1 cellular context compared by ENCODE assay signal in the genomic region with DNA sequence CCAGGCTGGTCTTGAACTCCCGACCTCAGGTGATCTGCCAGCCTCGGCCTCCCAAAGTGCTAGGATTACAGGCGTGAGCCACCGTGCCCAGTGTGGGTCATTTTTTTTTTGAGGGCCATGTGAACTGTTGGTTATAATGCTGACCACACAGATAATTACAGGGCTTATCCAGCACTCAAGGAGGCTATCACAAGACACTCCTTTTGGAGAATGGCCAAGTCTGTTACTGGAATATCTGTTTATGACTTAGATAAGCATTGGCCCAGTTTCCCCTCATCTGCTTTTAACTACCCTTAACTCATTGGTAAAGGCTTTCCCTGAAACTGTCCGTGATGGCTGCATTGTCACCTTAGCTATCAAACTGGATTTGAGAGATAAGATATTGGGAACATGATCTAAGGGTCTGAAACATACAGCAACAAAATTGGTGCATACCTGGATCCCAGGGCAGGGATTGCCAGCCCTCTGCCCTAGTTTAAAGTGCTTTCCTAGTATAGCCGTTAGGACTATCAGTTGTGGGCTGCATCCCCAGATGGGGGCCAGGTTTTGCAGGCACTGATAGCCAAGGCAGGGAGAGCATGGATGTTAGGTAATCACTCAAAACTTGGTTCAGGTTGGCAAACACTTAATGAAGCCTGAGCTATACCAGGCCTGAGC.
TF ChIP-seq lines count a peak whose summit lies in the region.

No MANE protein-coding gene starts in this region.

TF ChIP-seq in K562, 482 proteins besides CTCF, POLR2A, EP300 and RAD21 (continued from another document and continues in another):
- TF ChIP-seq, protein P1, sequence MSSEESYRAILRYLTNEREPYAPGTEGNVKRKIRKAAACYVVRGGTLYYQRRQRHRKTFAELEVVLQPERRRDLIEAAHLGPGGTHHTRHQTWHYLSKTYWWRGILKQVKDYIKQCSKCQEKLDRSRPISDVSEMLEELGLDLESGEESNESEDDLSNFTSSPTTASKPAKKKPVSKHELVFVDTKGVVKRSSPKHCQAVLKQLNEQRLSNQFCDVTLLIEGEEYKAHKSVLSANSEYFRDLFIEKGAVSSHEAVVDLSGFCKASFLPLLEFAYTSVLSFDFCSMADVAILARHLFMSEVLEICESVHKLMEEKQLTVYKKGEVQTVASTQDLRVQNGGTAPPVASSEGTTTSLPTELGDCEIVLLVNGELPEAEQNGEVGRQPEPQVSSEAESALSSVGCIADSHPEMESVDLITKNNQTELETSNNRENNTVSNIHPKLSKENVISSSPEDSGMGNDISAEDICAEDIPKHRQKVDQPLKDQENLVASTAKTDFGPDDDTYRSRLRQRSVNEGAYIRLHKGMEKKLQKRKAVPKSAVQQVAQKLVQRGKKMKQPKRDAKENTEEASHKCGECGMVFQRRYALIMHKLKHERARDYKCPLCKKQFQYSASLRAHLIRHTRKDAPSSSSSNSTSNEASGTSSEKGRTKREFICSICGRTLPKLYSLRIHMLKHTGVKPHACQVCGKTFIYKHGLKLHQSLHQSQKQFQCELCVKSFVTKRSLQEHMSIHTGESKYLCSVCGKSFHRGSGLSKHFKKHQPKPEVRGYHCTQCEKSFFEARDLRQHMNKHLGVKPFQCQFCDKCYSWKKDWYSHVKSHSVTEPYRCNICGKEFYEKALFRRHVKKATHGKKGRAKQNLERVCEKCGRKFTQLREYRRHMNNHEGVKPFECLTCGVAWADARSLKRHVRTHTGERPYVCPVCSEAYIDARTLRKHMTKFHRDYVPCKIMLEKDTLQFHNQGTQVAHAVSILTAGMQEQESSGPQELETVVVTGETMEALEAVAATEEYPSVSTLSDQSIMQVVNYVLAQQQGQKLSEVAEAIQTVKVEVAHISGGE (CRISPR knock-in tag; IDR thresholded peaks at IDR 0.05): peak in 1 of 3 experiments; percentile 59; a peak in 2 of 6 replicates
- no peak for TF ChIP-seq OTX1 (CRISPR knock-in tag; IDR thresholded peaks at IDR 0.05)
- TF ChIP-seq ZEB2 (IDR thresholded peaks at IDR 0.05): peak; percentile 65; the same call in 1 of the 2 replicates
- TF ChIP-seq, protein P2, sequence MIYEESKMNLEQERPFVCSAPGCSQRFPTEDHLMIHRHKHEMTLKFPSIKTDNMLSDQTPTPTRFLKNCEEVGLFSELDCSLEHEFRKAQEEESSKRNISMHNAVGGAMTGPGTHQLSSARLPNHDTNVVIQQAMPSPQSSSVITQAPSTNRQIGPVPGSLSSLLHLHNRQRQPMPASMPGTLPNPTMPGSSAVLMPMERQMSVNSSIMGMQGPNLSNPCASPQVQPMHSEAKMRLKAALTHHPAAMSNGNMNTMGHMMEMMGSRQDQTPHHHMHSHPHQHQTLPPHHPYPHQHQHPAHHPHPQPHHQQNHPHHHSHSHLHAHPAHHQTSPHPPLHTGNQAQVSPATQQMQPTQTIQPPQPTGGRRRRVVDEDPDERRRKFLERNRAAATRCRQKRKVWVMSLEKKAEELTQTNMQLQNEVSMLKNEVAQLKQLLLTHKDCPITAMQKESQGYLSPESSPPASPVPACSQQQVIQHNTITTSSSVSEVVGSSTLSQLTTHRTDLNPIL (CRISPR knock-in tag; IDR thresholded peaks at IDR 0.05): no peak
- peak; percentile 68; the same call in 1 of the 2 replicates for TF ChIP-seq FOXM1 (IDR thresholded peaks at IDR 0.05; ENCODE audit: low read depth)
- no peak for TF ChIP-seq FOXM1 (CRISPR knock-in tag; IDR thresholded peaks at IDR 0.05; ENCODE audit: low read depth)
- peak in 1 of 2 experiments; percentile 79; a peak in 2 of 4 replicates for TF ChIP-seq HDAC1 (IDR thresholded peaks at IDR 0.05)
- TF ChIP-seq, protein P3, sequence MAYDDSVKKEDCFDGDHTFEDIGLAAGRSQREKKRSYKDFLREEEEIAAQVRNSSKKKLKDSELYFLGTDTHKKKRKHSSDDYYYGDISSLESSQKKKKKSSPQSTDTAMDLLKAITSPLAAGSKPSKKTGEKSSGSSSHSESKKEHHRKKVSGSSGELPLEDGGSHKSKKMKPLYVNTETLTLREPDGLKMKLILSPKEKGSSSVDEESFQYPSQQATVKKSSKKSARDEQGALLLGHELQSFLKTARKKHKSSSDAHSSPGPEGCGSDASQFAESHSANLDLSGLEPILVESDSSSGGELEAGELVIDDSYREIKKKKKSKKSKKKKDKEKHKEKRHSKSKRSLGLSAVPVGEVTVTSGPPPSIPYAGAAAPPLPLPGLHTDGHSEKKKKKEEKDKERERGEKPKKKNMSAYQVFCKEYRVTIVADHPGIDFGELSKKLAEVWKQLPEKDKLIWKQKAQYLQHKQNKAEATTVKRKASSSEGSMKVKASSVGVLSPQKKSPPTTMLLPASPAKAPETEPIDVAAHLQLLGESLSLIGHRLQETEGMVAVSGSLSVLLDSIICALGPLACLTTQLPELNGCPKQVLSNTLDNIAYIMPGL (CRISPR knock-in tag; IDR thresholded peaks at IDR 0.05): no peak
- TF ChIP-seq C11orf30 (IDR thresholded peaks at IDR 0.05; ENCODE audit: low read depth): peak; percentile 97
- peak; percentile 93 for TF ChIP-seq ARID1B (IDR thresholded peaks at IDR 0.05)
- TF ChIP-seq KAT7 (CRISPR knock-in tag; IDR thresholded peaks at IDR 0.05; ENCODE audit: borderline replicate concordance): no peak
- 0 out of 2 replicates have a peak, but pooled peaks have one; percentile 20 for TF ChIP-seq RAD51 (IDR thresholded peaks at IDR 0.05; ENCODE audit: borderline replicate concordance, low read depth)
- TF ChIP-seq TCFL5 (CRISPR knock-in tag; conservative IDR thresholded peaks at IDR 0.05): no peak
- no peak for TF ChIP-seq NFATC3 (IDR thresholded peaks at IDR 0.05)
- peak; percentile 3; the same call in 1 of the 2 replicates for TF ChIP-seq HEY1 (CRISPR knock-in tag; IDR thresholded peaks at IDR 0.05; ENCODE audit: borderline replicate concordance)
- TF ChIP-seq NR3C1 (CRISPR knock-in tag; IDR thresholded peaks at IDR 0.05): no peak
- TF ChIP-seq SP1 (CRISPR knock-in tag; IDR thresholded peaks at IDR 0.05): 0 out of 2 replicates have a peak, but pooled peaks have one; percentile 7
- TF ChIP-seq GATAD2B (IDR thresholded peaks at IDR 0.05; ENCODE audit: borderline replicate concordance): peak; percentile 61; the same call in 1 of the 2 replicates
- peak; percentile 98 for TF ChIP-seq ZNF316 (IDR thresholded peaks at IDR 0.05)
- no peak for TF ChIP-seq ZNF41 (CRISPR knock-in tag; conservative IDR thresholded peaks at IDR 0.05)
- TF ChIP-seq CBFA2T3 (IDR thresholded peaks at IDR 0.05): peak; percentile 94
- TF ChIP-seq ILK (tag; IDR thresholded peaks at IDR 0.05; ENCODE audit: borderline replicate concordance, low read depth): no peak
- no peak for TF ChIP-seq ZNF75A (CRISPR knock-in tag; IDR thresholded peaks at IDR 0.05)
- TF ChIP-seq, protein P4, sequence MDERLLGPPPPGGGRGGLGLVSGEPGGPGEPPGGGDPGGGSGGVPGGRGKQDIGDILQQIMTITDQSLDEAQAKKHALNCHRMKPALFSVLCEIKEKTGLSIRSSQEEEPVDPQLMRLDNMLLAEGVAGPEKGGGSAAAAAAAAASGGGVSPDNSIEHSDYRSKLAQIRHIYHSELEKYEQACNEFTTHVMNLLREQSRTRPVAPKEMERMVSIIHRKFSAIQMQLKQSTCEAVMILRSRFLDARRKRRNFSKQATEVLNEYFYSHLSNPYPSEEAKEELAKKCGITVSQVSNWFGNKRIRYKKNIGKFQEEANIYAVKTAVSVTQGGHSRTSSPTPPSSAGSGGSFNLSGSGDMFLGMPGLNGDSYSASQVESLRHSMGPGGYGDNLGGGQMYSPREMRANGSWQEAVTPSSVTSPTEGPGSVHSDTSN (CRISPR knock-in tag; IDR thresholded peaks at IDR 0.05; ENCODE audit: low read depth): no peak
- TF ChIP-seq, protein P4 (tag; conservative IDR thresholded peaks at IDR 0.05; ENCODE audit: low read depth): no peak; the same call in 1 of the 2 replicates
- TF ChIP-seq ZNF282 (CRISPR knock-in tag; IDR thresholded peaks at IDR 0.05): no peak
- TF ChIP-seq ETV5 (CRISPR knock-in tag; IDR thresholded peaks at IDR 0.05; ENCODE audit: low read depth): no peak
- TF ChIP-seq MAFK (IDR thresholded peaks at IDR 0.05; ENCODE audit: low read length): peak; percentile 80
- TF ChIP-seq, protein P5, sequence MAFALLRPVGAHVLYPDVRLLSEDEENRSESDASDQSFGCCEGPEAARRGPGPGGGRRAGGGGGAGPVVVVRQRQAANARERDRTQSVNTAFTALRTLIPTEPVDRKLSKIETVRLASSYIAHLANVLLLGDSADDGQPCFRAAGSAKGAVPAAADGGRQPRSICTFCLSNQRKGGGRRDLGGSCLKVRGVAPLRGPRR (CRISPR knock-in tag; IDR thresholded peaks at IDR 0.05): no peak
- 0 out of 2 replicates have a peak, but pooled peaks have one; percentile 41 for TF ChIP-seq SNIP1 (IDR thresholded peaks at IDR 0.05; ENCODE audit: low read depth)
- TF ChIP-seq SAFB (IDR thresholded peaks at IDR 0.05; ENCODE audit: borderline replicate concordance, low read depth, low read length): no peak
- TF ChIP-seq, protein P6, sequence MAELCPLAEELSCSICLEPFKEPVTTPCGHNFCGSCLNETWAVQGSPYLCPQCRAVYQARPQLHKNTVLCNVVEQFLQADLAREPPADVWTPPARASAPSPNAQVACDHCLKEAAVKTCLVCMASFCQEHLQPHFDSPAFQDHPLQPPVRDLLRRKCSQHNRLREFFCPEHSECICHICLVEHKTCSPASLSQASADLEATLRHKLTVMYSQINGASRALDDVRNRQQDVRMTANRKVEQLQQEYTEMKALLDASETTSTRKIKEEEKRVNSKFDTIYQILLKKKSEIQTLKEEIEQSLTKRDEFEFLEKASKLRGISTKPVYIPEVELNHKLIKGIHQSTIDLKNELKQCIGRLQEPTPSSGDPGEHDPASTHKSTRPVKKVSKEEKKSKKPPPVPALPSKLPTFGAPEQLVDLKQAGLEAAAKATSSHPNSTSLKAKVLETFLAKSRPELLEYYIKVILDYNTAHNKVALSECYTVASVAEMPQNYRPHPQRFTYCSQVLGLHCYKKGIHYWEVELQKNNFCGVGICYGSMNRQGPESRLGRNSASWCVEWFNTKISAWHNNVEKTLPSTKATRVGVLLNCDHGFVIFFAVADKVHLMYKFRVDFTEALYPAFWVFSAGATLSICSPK (IDR thresholded peaks at IDR 0.05; ENCODE audit: borderline replicate concordance): no peak
- peak in 1 of 2 experiments; percentile 97; a peak in 2 of 4 replicates for TF ChIP-seq RCOR1 (IDR thresholded peaks at IDR 0.05; ENCODE audit: borderline replicate concordance in 1 of 2, low read depth in 2 of 2, low read length in 2 of 2)
- TF ChIP-seq, protein P7, sequence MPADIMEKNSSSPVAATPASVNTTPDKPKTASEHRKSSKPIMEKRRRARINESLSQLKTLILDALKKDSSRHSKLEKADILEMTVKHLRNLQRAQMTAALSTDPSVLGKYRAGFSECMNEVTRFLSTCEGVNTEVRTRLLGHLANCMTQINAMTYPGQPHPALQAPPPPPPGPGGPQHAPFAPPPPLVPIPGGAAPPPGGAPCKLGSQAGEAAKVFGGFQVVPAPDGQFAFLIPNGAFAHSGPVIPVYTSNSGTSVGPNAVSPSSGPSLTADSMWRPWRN (IDR thresholded peaks at IDR 0.05; ENCODE audit: low read depth): peak; percentile 95
- TF ChIP-seq, protein P8, sequence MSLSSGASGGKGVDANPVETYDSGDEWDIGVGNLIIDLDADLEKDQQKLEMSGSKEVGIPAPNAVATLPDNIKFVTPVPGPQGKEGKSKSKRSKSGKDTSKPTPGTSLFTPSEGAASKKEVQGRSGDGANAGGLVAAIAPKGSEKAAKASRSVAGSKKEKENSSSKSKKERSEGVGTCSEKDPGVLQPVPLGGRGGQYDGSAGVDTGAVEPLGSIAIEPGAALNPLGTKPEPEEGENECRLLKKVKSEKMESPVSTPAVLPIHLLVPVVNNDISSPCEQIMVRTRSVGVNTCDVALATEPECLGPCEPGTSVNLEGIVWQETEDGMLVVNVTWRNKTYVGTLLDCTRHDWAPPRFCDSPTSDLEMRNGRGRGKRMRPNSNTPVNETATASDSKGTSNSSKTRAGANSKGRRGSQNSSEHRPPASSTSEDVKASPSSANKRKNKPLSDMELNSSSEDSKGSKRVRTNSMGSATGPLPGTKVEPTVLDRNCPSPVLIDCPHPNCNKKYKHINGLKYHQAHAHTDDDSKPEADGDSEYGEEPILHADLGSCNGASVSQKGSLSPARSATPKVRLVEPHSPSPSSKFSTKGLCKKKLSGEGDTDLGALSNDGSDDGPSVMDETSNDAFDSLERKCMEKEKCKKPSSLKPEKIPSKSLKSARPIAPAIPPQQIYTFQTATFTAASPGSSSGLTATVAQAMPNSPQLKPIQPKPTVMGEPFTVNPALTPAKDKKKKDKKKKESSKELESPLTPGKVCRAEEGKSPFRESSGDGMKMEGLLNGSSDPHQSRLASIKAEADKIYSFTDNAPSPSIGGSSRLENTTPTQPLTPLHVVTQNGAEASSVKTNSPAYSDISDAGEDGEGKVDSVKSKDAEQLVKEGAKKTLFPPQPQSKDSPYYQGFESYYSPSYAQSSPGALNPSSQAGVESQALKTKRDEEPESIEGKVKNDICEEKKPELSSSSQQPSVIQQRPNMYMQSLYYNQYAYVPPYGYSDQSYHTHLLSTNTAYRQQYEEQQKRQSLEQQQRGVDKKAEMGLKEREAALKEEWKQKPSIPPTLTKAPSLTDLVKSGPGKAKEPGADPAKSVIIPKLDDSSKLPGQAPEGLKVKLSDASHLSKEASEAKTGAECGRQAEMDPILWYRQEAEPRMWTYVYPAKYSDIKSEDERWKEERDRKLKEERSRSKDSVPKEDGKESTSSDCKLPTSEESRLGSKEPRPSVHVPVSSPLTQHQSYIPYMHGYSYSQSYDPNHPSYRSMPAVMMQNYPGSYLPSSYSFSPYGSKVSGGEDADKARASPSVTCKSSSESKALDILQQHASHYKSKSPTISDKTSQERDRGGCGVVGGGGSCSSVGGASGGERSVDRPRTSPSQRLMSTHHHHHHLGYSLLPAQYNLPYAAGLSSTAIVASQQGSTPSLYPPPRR (CRISPR knock-in tag; IDR thresholded peaks at IDR 0.05; ENCODE audit: borderline replicate concordance): peak; percentile 96; the same call in 1 of the 2 replicates
- TF ChIP-seq ZNF583 (CRISPR knock-in tag; IDR thresholded peaks at IDR 0.05): 0 out of 2 replicates have a peak, but pooled peaks have one; percentile 24
- TF ChIP-seq, protein P9, sequence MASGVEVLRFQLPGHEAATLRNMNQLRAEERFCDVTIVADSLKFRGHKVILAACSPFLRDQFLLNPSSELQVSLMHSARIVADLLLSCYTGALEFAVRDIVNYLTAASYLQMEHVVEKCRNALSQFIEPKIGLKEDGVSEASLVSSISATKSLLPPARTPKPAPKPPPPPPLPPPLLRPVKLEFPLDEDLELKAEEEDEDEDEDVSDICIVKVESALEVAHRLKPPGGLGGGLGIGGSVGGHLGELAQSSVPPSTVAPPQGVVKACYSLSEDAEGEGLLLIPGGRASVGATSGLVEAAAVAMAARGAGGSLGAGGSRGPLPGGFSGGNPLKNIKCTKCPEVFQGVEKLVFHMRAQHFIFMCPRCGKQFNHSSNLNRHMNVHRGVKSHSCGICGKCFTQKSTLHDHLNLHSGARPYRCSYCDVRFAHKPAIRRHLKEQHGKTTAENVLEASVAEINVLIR (CRISPR knock-in tag; IDR thresholded peaks at IDR 0.05): no peak
